6 cellular contexts compared by ENCODE assay signal in the genomic region with DNA sequence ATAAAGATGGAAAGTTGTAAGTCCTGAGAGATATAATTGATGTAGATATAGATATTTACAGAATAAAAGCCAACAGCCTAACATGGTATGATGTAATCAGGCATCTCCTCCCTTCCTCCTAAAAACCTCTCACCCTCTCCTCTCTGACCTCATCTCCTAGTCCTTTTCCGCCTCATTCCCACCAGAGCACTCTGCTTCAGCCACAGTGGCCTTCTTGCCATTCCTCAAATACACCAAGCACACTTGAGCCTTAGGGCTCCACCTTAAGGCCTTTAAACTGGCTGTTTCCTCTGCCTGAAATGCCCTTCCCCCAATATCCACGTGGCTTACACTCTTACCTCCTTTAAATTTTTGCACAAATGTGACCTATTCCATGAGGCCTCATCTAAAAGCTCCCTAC.
DNase-seq lines count a peak whose midpoint lies in the region; ATAC-seq and TF ChIP-seq lines count a peak whose summit lies in the region.
"Not testable (repeated sequence)": the region's sequence is repeated elsewhere in the genome, so short reads cannot be mapped to it uniquely, and the experiment has no call there.

No MANE protein-coding gene starts in this region.

- POLR2A ChIA-PET in MCF 10A (lab: Yijun Ruan, JAX), result not testable (repeated sequence)

- not testable (repeated sequence) for H3K27me3 Mint-ChIP-seq in CD14-positive monocyte (ENCODE audit: low read depth in 3 of 3); T-helper 1 cell treated with Interleukin-12 subunit alpha and Interleukin-12 subunit beta and Interleukin-4 antibody, amounts not matched to agents 30 μg/mL and 1 μg/mL, for 36 hours (ENCODE audit: low read depth); activated T-helper 2 cell treated with anti-CD3 and anti-CD28 coated beads, Interferon-gamma antibody, Interleukin-2, Interleukin-4, amounts not matched to agents 10 μg/mL and 5 μg/mL and 100 μg/mL, durations not matched to agents 14 hours and 24 hours and 36 hours (ENCODE audit: low read depth); MCF 10A (ENCODE audit: insufficient read depth, unreplicated experiment)

- not testable (repeated sequence) for H3K9me3 Mint-ChIP-seq in CD14-positive monocyte; T-helper 1 cell treated with Interleukin-12 subunit alpha and Interleukin-12 subunit beta and Interleukin-4 antibody, amounts not matched to agents 30 μg/mL and 1 μg/mL, for 36 hours; activated T-helper 2 cell treated with anti-CD3 and anti-CD28 coated beads, Interferon-gamma antibody, Interleukin-2, Interleukin-4, amounts not matched to agents 10 μg/mL and 5 μg/mL and 100 μg/mL, durations not matched to agents 14 hours and 24 hours and 36 hours; MCF 10A (ENCODE audit: unreplicated experiment)

- H3K36me3 ChIP-seq in lung (ENCODE audit: control insufficient read depth in 2 of 2, insufficient read depth in 2 of 2, low read length in 2 of 2), result not testable (repeated sequence)

- H3K36me3 Mint-ChIP-seq in CD14-positive monocyte; T-helper 1 cell treated with Interleukin-12 subunit alpha and Interleukin-12 subunit beta and Interleukin-4 antibody, amounts not matched to agents 30 μg/mL and 1 μg/mL, for 36 hours (ENCODE audit: low read depth); activated T-helper 2 cell treated with anti-CD3 and anti-CD28 coated beads, Interferon-gamma antibody, Interleukin-2, Interleukin-4, amounts not matched to agents 10 μg/mL and 5 μg/mL and 100 μg/mL, durations not matched to agents 14 hours and 24 hours and 36 hours (ENCODE audit: low read depth); MCF 10A (ENCODE audit: insufficient read depth, unreplicated experiment): not testable (repeated sequence)

- H3K4me3 Mint-ChIP-seq in CD14-positive monocyte; T-helper 1 cell treated with Interleukin-12 subunit alpha and Interleukin-12 subunit beta and Interleukin-4 antibody, amounts not matched to agents 30 μg/mL and 1 μg/mL, for 36 hours; activated T-helper 2 cell treated with anti-CD3 and anti-CD28 coated beads, Interferon-gamma antibody, Interleukin-2, Interleukin-4, amounts not matched to agents 10 μg/mL and 5 μg/mL and 100 μg/mL, durations not matched to agents 14 hours and 24 hours and 36 hours (ENCODE audit: low read depth); MCF 10A (ENCODE audit: unreplicated experiment): not testable (repeated sequence)

- intact Hi-C loops in CD14-positive monocyte (cut with micrococcal nuclease); activated T-helper 2 cell treated with anti-CD3 and anti-CD28 coated beads, Interferon-gamma antibody, Interleukin-2, Interleukin-4, amounts not matched to agents 10 μg/mL and 5 μg/mL and 100 μg/mL, durations not matched to agents 14 hours and 24 hours and 36 hours (cut with micrococcal nuclease); MCF 10A (cut with micrococcal nuclease); left ventricle myocardium superior (cut with micrococcal nuclease): not testable (repeated sequence)

- not testable (repeated sequence) for BruUV-seq in MCF 10A (replicated peaks; lab: Mats Ljungman, UMichigan)

- not testable (repeated sequence) for H3K4me1 ChIP-seq in lung (ENCODE audit: control insufficient read depth in 2 of 2, insufficient read depth in 2 of 2, low read length in 2 of 2)

- not testable (repeated sequence) for H3K27me3 ChIP-seq in lung (ENCODE audit: control insufficient read depth, insufficient read depth)

- DNase-seq in CD14-positive monocyte (ENCODE audit: low spot score); activated T-helper 2 cell treated with anti-CD3 and anti-CD28 coated beads, Interferon-gamma antibody, Interleukin-2, Interleukin-4, amounts not matched to agents 10 μg/mL and 5 μg/mL and 100 μg/mL, durations not matched to agents 14 hours and 24 hours and 36 hours (ENCODE audit: low spot score); MCF 10A (ENCODE audit: unreplicated experiment); left ventricle myocardium superior: not testable (repeated sequence)
- DNase-seq in lung (ENCODE audit: low spot score), result peak; percentile 29

- WGBS in lung, 2 donors, result 40 to 46% methylated on average over 2 of the region's 2 CpGs

- not testable (repeated sequence) for TF ChIP-seq CTCF in CD14-positive monocyte (IDR thresholded peaks at IDR 0.05); MCF 10A (IDR thresholded peaks at IDR 0.05; ENCODE audit: unreplicated experiment); lung (IDR thresholded peaks at IDR 0.05; ENCODE audit: control extremely low read depth, extremely low read depth)

- H3K9me3 ChIP-seq in lung (ENCODE audit: control insufficient read depth in 2 of 2, insufficient read depth in 1 of 2, low read length in 1 of 2), result not testable (repeated sequence)

- peak; percentile 22 for ATAC-seq in left ventricle myocardium superior
- ATAC-seq in lung (ENCODE audit: insufficient read depth, low FRiP score), result not testable (repeated sequence)

- not testable (repeated sequence) for H3K27ac ChIP-seq in lung (ENCODE audit: low read depth in 1 of 2, low read length in 1 of 2)

- H3K4me3 ChIP-seq in lung, result not testable (repeated sequence)

- not testable (repeated sequence) for H3K4me1 Mint-ChIP-seq in CD14-positive monocyte; T-helper 1 cell treated with Interleukin-12 subunit alpha and Interleukin-12 subunit beta and Interleukin-4 antibody, amounts not matched to agents 30 μg/mL and 1 μg/mL, for 36 hours (ENCODE audit: low read depth); activated T-helper 2 cell treated with anti-CD3 and anti-CD28 coated beads, Interferon-gamma antibody, Interleukin-2, Interleukin-4, amounts not matched to agents 10 μg/mL and 5 μg/mL and 100 μg/mL, durations not matched to agents 14 hours and 24 hours and 36 hours (ENCODE audit: low read depth)
- H3K4me1 Mint-ChIP-seq in MCF 10A (ENCODE audit: insufficient read depth, unreplicated experiment), result peaks cover 12% of the 10 kb centered on the region

- peak overlapping the region in 6 of 7 donors; percentile 24 to 86 (median 72) for H3K27ac Mint-ChIP-seq in CD14-positive monocyte
- peak overlapping the region; percentile 4 for H3K27ac Mint-ChIP-seq in T-helper 1 cell treated with Interleukin-12 subunit alpha and Interleukin-12 subunit beta and Interleukin-4 antibody, amounts not matched to agents 30 μg/mL and 1 μg/mL, for 36 hours
- H3K27ac Mint-ChIP-seq in activated T-helper 2 cell treated with anti-CD3 and anti-CD28 coated beads, Interferon-gamma antibody, Interleukin-2, Interleukin-4, amounts not matched to agents 10 μg/mL and 5 μg/mL and 100 μg/mL, durations not matched to agents 14 hours and 24 hours and 36 hours, result peak overlapping the region; percentile 18
- H3K27ac Mint-ChIP-seq in MCF 10A (ENCODE audit: low read depth, unreplicated experiment), result peak overlapping the region; percentile 7

- CTCF ChIA-PET in MCF 10A (lab: Yijun Ruan, JAX), result not testable (repeated sequence)

Comparison
In these comparisons a context has a peak if more than half of its experiments do, and no peak if none do; other contexts are left out.
1. H3K27ac Mint-ChIP-seq: peak in every context shown above with its lines; median percentile 72 in CD14-positive monocyte; 18 in activated T-helper 2 cell treated with anti-CD3 and anti-CD28 coated beads, Interferon-gamma antibody, Interleukin-2, Interleukin-4, amounts not matched to agents 10 μg/mL and 5 μg/mL and 100 μg/mL, durations not matched to agents 14 hours and 24 hours and 36 hours; 7 in MCF 10A; 4 in T-helper 1 cell treated with Interleukin-12 subunit alpha and Interleukin-12 subunit beta and Interleukin-4 antibody, amounts not matched to agents 30 μg/mL and 1 μg/mL, for 36 hours.